20 cellular contexts compared by ENCODE assay signal in genomic region chr17:70375406-70375805, GRCh38.
"Had no signal": no experiment of that assay in that cellular context is flagged by ENCODE, and none has a peak within 500 bp of the region (broad histone marks: within the 10 kb centered on the region; RNA-seq: fewer than 3 reads in every experiment).

No MANE protein-coding gene starts in this region.

- H3K4me3 ChIP-seq: cardiac muscle cell, tibial artery, uterus had no signal

- H3K36me3 Mint-ChIP-seq: activated naive CD8-positive, alpha-beta T cell treated with anti-CD3 and anti-CD28 coated beads, Interleukin-2, amount 10 ng/mL, durations not matched to agents 7 days and 5 days had no signal

- FAIRE-seq: keratinocyte had no signal

- H3K27ac ChIP-seq: cardiac muscle cell, epithelial cell of prostate, tibial artery, uterus had no signal

- H3K4me3 Mint-ChIP-seq: activated CD4-positive, alpha-beta T cell treated with anti-CD3 and anti-CD28 coated beads, Interleukin-2, amount 10 ng/mL, durations not matched to agents 24 days and 14 days; activated CD8-positive, alpha-beta T cell treated with anti-CD3 and anti-CD28 coated beads for 36 hours; activated naive CD8-positive, alpha-beta T cell treated with anti-CD3 and anti-CD28 coated beads, Interleukin-2, amount 10 ng/mL, durations not matched to agents 7 days and 5 days; activated T-helper 17 cell treated with anti-CD3 and anti-CD28 coated beads, Interleukin-2, amount 50 U/mL, for 72 hours; effector memory CD8-positive, alpha-beta T cell had no signal

- ATAC-seq: activated CD8-positive, alpha-beta T cell treated with anti-CD3 and anti-CD28 coated beads for 36 hours; activated T-helper 17 cell treated with anti-CD3 and anti-CD28 coated beads, Interleukin-2, amount 50 U/mL, for 72 hours; effector memory CD8-positive, alpha-beta T cell; left lobe of liver; stimulated activated naive CD8-positive, alpha-beta T cell treated with anti-CD3 and anti-CD28 coated beads, Interleukin-15, Interleukin-2, amounts not matched to agents 100 U/mL and 50 U/mL, for 24 hours had no signal

- H3K27ac Mint-ChIP-seq: activated CD4-positive, alpha-beta T cell treated with anti-CD3 and anti-CD28 coated beads, Interleukin-2, amount 10 ng/mL, durations not matched to agents 24 days and 14 days; activated CD8-positive, alpha-beta T cell treated with anti-CD3 and anti-CD28 coated beads for 36 hours; activated naive CD8-positive, alpha-beta T cell treated with anti-CD3 and anti-CD28 coated beads, Interleukin-2, amount 10 ng/mL, durations not matched to agents 7 days and 5 days; activated T-helper 17 cell treated with anti-CD3 and anti-CD28 coated beads, Interleukin-2, amount 50 U/mL, for 72 hours; effector memory CD8-positive, alpha-beta T cell; progenitor cell of endocrine pancreas had no signal

- H3K4me1 Mint-ChIP-seq: activated CD4-positive, alpha-beta T cell treated with anti-CD3 and anti-CD28 coated beads, Interleukin-2, amount 10 ng/mL, durations not matched to agents 24 days and 14 days; activated naive CD8-positive, alpha-beta T cell treated with anti-CD3 and anti-CD28 coated beads, Interleukin-2, amount 10 ng/mL, durations not matched to agents 7 days and 5 days; activated T-helper 17 cell treated with anti-CD3 and anti-CD28 coated beads, Interleukin-2, amount 50 U/mL, for 72 hours had no signal

- H3K27me3 ChIP-seq: cardiac muscle cell, tibial artery, uterus had no signal

- H3K4me1 ChIP-seq: tibial artery, uterus had no signal

- H3K9me3 ChIP-seq: tibial artery, uterus had no signal

- H3K36me3 ChIP-seq: cardiac muscle cell, tibial artery, uterus had no signal

- H3K9me3 Mint-ChIP-seq: activated CD4-positive, alpha-beta T cell treated with anti-CD3 and anti-CD28 coated beads, Interleukin-2, amount 10 ng/mL, durations not matched to agents 24 days and 14 days; activated naive CD8-positive, alpha-beta T cell treated with anti-CD3 and anti-CD28 coated beads, Interleukin-2, amount 10 ng/mL, durations not matched to agents 7 days and 5 days; activated T-helper 17 cell treated with anti-CD3 and anti-CD28 coated beads, Interleukin-2, amount 50 U/mL, for 72 hours; effector memory CD8-positive, alpha-beta T cell had no signal

- H3K27me3 Mint-ChIP-seq: activated CD4-positive, alpha-beta T cell treated with anti-CD3 and anti-CD28 coated beads, Interleukin-2, amount 10 ng/mL, durations not matched to agents 24 days and 14 days; activated naive CD8-positive, alpha-beta T cell treated with anti-CD3 and anti-CD28 coated beads, Interleukin-2, amount 10 ng/mL, durations not matched to agents 7 days and 5 days; effector memory CD8-positive, alpha-beta T cell had no signal

- DNase-seq: activated CD4-positive, alpha-beta T cell treated with anti-CD3 and anti-CD28 coated beads, Interleukin-2, amount 10 ng/mL, durations not matched to agents 24 days and 14 days; activated CD8-positive, alpha-beta T cell treated with anti-CD3 and anti-CD28 coated beads for 36 hours; activated naive CD4-positive, alpha-beta T cell; activated naive CD8-positive, alpha-beta T cell treated with anti-CD3 and anti-CD28 coated beads, Interleukin-2, amount 10 ng/mL, durations not matched to agents 7 days and 5 days; activated T-cell treated with anti-CD3 and anti-CD28 coated beads, Interleukin-2, amount 50 U/mL, for 1 hour; amygdala; effector memory CD8-positive, alpha-beta T cell; foreskin fibroblast; mammary epithelial cell; stimulated activated naive CD8-positive, alpha-beta T cell treated with anti-CD3 and anti-CD28 coated beads, Interleukin-15, Interleukin-2, amounts not matched to agents 100 U/mL and 50 U/mL, for 24 hours; substantia nigra; T-helper 9 cell; tibial artery; uterus had no signal
